Comparison of ENCODE assay signal across 1 cellular context in the genomic region with DNA sequence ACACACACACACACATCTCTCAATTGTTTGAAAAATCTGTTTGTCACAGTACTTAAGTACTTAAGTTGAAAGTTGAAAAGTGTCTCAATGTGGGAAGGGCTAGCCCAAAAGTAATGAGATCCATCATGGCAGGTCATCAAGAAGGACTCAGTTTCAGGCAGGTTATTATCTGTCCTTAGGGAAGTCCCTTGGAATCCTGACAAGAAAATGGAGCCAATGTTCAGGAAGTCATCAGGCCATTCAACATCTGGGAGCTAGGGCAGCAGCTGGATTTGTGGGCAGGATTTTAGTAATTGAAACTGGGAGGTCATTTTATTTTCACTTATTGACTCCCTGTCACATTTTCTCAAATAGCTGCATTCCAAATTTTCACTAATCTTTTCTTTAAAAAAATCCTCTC.
TF ChIP-seq lines count a peak whose summit lies in the region.

No MANE protein-coding gene starts in this region.

TF ChIP-seq in endothelial cell of umbilical vein, 7 proteins besides CTCF, POLR2A, EP300 and RAD21:
- TF ChIP-seq GATA2 (IDR thresholded peaks at IDR 0.05; ENCODE audit: insufficient read depth, insufficient read length, low read depth, low read length) (no peak), MAX (IDR thresholded peaks at IDR 0.05; ENCODE audit: insufficient read depth, insufficient read length) (no peak), JUN (IDR thresholded peaks at IDR 0.05; ENCODE audit: borderline replicate concordance, insufficient read depth, insufficient read length, low read depth) (no peak), FOS (IDR thresholded peaks at IDR 0.05; ENCODE audit: borderline replicate concordance, insufficient read depth, low read length) (no peak), EZH2 (IDR thresholded peaks at IDR 0.05; ENCODE audit: borderline replicate concordance, low read depth, low read length, severe bottlenecking) (no peak), POLR2AphosphoS5 (IDR thresholded peaks at IDR 0.05; ENCODE audit: insufficient read depth, low read depth, low read length) (no peak), MYC (IDR thresholded peaks at IDR 0.05; ENCODE audit: low read depth, low read length) (no peak)
